23 cellular contexts compared by ENCODE assay signal in genomic region chr17:10094806-10095205, GRCh38.
DNase-seq lines count a peak whose midpoint lies in the region; ATAC-seq lines count a peak whose summit lies in the region.
"Had no signal": no experiment of that assay in that cellular context is flagged by ENCODE, and none has a peak within 500 bp of the region (broad histone marks: within the 10 kb centered on the region; RNA-seq: fewer than 3 reads in every experiment).

No MANE protein-coding gene starts in this region.

- DNase-seq in AG08395 (ENCODE audit: low spot score) (peak; percentile 15), left cardiac atrium (peak; percentile 58), sciatic nerve (ENCODE audit: low spot score) (peak; percentile 42), NCI-H748 (lab: John Stamatoyannopoulos, UW; ENCODE audit: unreplicated experiment) (no peak)
- no peak for DNase-seq in central memory CD8-positive, alpha-beta T cell (ENCODE audit: low spot score in 2 of 2)
- DNase-seq in activated T-helper 1 cell treated with anti-CD3 and anti-CD28 coated beads, Interleukin-12 subunit alpha, Interleukin-12 subunit beta, Interleukin-2, Interleukin-4 antibody, amounts not matched to agents 30 ng/mL and 10 ng/mL and 1 ng/mL, durations not matched to agents 14 hours and 24 hours and 36 hours (ENCODE audit: low spot score), result no peak
- DNase-seq in effector CD4-positive, alpha-beta T cell, result no peak
- DNase-seq: activated B cell treated with CpG ODN at 0.5 μM for 24 hours; activated naive CD4-positive, alpha-beta T cell treated with Interleukin-2 at 50 U/mL for 16 hours; activated T-cell treated with anti-CD3 and anti-CD28 coated beads, Interleukin-2, amount 50 U/mL, for 72 hours; H9; hypothalamus; immature natural killer cell; mesendoderm; naive B cell; NCI-H1092 treated with DMSO at 0.1 percent for 48 hours; NCI-H187; NCI-H526; spleen; stimulated activated CD4-positive, alpha-beta T cell treated with anti-CD3 and anti-CD28 coated beads, Interleukin-4, amount 100 ng/mL, for 1 hour; T-cell had no signal

- ATAC-seq in central memory CD8-positive, alpha-beta T cell (replicated peaks; ENCODE audit: extremely low read depth, poor library complexity, severe bottlenecking), result no peak
- peak in 1 of 2 donors; percentile 7 for ATAC-seq in left cardiac atrium
- ATAC-seq in sciatic nerve, result no peak
- no peak for ATAC-seq in GM21360 (IDR thresholded peaks at IDR 0.05; ENCODE audit: unreplicated experiment)
- ATAC-seq: activated T-cell treated with anti-CD3 and anti-CD28 coated beads, Interleukin-2, amount 50 U/mL, for 72 hours; T-cell had no signal

- no peak overlapping the region for H3K4me3 Mint-ChIP-seq in central memory CD8-positive, alpha-beta T cell
- no peak overlapping the region for H3K4me3 Mint-ChIP-seq in activated T-helper 1 cell treated with anti-CD3 and anti-CD28 coated beads, Interleukin-12 subunit alpha, Interleukin-12 subunit beta, Interleukin-2, Interleukin-4 antibody, amounts not matched to agents 30 ng/mL and 10 ng/mL and 1 ng/mL, durations not matched to agents 14 hours and 24 hours and 36 hours
- H3K4me3 Mint-ChIP-seq: activated B cell treated with CpG ODN at 0.5 μM for 24 hours; activated T-cell treated with anti-CD3 and anti-CD28 coated beads, Interleukin-2, amount 50 U/mL, for 72 hours; B cell; H9; immature natural killer cell; naive B cell; T-cell had no signal

- H3K27ac Mint-ChIP-seq in central memory CD8-positive, alpha-beta T cell (ENCODE audit: low read depth), result peak overlapping the region; percentile 36
- no peak overlapping the region for H3K27ac Mint-ChIP-seq in activated T-helper 1 cell treated with anti-CD3 and anti-CD28 coated beads, Interleukin-12 subunit alpha, Interleukin-12 subunit beta, Interleukin-2, Interleukin-4 antibody, amounts not matched to agents 30 ng/mL and 10 ng/mL and 1 ng/mL, durations not matched to agents 14 hours and 24 hours and 36 hours
- H3K27ac Mint-ChIP-seq: activated B cell treated with CpG ODN at 0.5 μM for 24 hours; activated T-cell treated with anti-CD3 and anti-CD28 coated beads, Interleukin-2, amount 50 U/mL, for 72 hours; B cell; H9; T-cell had no signal

- no peaks in the 10 kb centered on the region for H3K36me3 Mint-ChIP-seq in central memory CD8-positive, alpha-beta T cell (ENCODE audit: insufficient read depth)
- H3K36me3 Mint-ChIP-seq in activated T-helper 1 cell treated with anti-CD3 and anti-CD28 coated beads, Interleukin-12 subunit alpha, Interleukin-12 subunit beta, Interleukin-2, Interleukin-4 antibody, amounts not matched to agents 30 ng/mL and 10 ng/mL and 1 ng/mL, durations not matched to agents 14 hours and 24 hours and 36 hours (ENCODE audit: low read depth), result no peaks in the 10 kb centered on the region
- H3K36me3 Mint-ChIP-seq: T-cell had no signal

- intact Hi-C loops in left cardiac atrium (cut with DNase I), result no loop called here
- intact Hi-C loops in sciatic nerve (cut with DNase I), result no loop called here
- intact Hi-C loops in activated T-helper 1 cell treated with anti-CD3 and anti-CD28 coated beads, Interleukin-12 subunit alpha, Interleukin-12 subunit beta, Interleukin-2, Interleukin-4 antibody, amounts not matched to agents 30 ng/mL and 10 ng/mL and 1 ng/mL, durations not matched to agents 14 hours and 24 hours and 36 hours (cut with micrococcal nuclease), result no loop called here

- no peaks in the 10 kb centered on the region for H3K9me3 Mint-ChIP-seq in central memory CD8-positive, alpha-beta T cell
- H3K9me3 Mint-ChIP-seq in activated T-helper 1 cell treated with anti-CD3 and anti-CD28 coated beads, Interleukin-12 subunit alpha, Interleukin-12 subunit beta, Interleukin-2, Interleukin-4 antibody, amounts not matched to agents 30 ng/mL and 10 ng/mL and 1 ng/mL, durations not matched to agents 14 hours and 24 hours and 36 hours, result no peaks in the 10 kb centered on the region
- H3K9me3 Mint-ChIP-seq: immature natural killer cell had no signal

- H3K4me1 Mint-ChIP-seq in central memory CD8-positive, alpha-beta T cell, result peaks cover 17% of the 10 kb centered on the region
- H3K4me1 Mint-ChIP-seq in activated T-helper 1 cell treated with anti-CD3 and anti-CD28 coated beads, Interleukin-12 subunit alpha, Interleukin-12 subunit beta, Interleukin-2, Interleukin-4 antibody, amounts not matched to agents 30 ng/mL and 10 ng/mL and 1 ng/mL, durations not matched to agents 14 hours and 24 hours and 36 hours (ENCODE audit: low read depth), result no peaks in the 10 kb centered on the region
- H3K4me1 Mint-ChIP-seq: activated B cell treated with CpG ODN at 0.5 μM for 24 hours, B cell, H9, T-cell had no signal

- H3K27me3 Mint-ChIP-seq in central memory CD8-positive, alpha-beta T cell, result no peaks in the 10 kb centered on the region
- peaks cover 2% of the 10 kb centered on the region for H3K27me3 Mint-ChIP-seq in activated T-helper 1 cell treated with anti-CD3 and anti-CD28 coated beads, Interleukin-12 subunit alpha, Interleukin-12 subunit beta, Interleukin-2, Interleukin-4 antibody, amounts not matched to agents 30 ng/mL and 10 ng/mL and 1 ng/mL, durations not matched to agents 14 hours and 24 hours and 36 hours (ENCODE audit: insufficient read depth)
- H3K27me3 Mint-ChIP-seq: activated B cell treated with CpG ODN at 0.5 μM for 24 hours, naive B cell, T-cell had no signal

Comparison
In these comparisons a context has a peak if more than half of its experiments do, and no peak if none do; other contexts are left out.
1. DNase-seq: peak in AG08395 (single experiment), left cardiac atrium (single experiment) and sciatic nerve (single experiment); none in central memory CD8-positive, alpha-beta T cell (0 of 2), activated T-helper 1 cell treated with anti-CD3 and anti-CD28 coated beads, Interleukin-12 subunit alpha, Interleukin-12 subunit beta, Interleukin-2, Interleukin-4 antibody, amounts not matched to agents 30 ng/mL and 10 ng/mL and 1 ng/mL, durations not matched to agents 14 hours and 24 hours and 36 hours (single experiment), effector CD4-positive, alpha-beta T cell (single experiment) and NCI-H748 (single experiment).